In genomic region chr2:237692601-237693079, GRCh38 we compare ENCODE assay signal across 9 cellular contexts.
A peak's percentile ranks its signal among the peaks of the same experiment; 100 is the strongest.
DNase-seq lines count a peak whose midpoint lies in the region; ATAC-seq, FAIRE-seq and TF ChIP-seq lines count a peak whose summit lies in the region.
"Had no signal": no experiment of that assay in that cellular context is flagged by ENCODE, and none has a peak within 500 bp of the region (broad histone marks: within the 10 kb centered on the region; RNA-seq: fewer than 3 reads in every experiment).

No MANE protein-coding gene starts in this region.

- TF ChIP-seq CTCF in NB4 (IDR thresholded peaks at IDR 0.05; ENCODE audit: low read depth, low read length) = no peak
- no peak for TF ChIP-seq CTCF in astrocyte of the spinal cord (IDR thresholded peaks at IDR 0.05; ENCODE audit: low read depth, low read length)
- TF ChIP-seq CTCF in kidney (IDR thresholded peaks at IDR 0.05; ENCODE audit: borderline replicate concordance, extremely low read depth, insufficient read depth) = no peak

- peaks cover 77% of the 10 kb centered on the region for H3K4me1 ChIP-seq in CD8-positive, alpha-beta memory T cell (ENCODE audit: insufficient read depth, low read length)
- H3K4me1 ChIP-seq in kidney (ENCODE audit: control insufficient read depth in 1 of 2, insufficient read depth in 1 of 2, low read depth in 1 of 2, low read length in 2 of 2) = peaks cover 23 to 27% of the 10 kb centered on the region in 2 donors

- in situ Hi-C loops in astrocyte of the spinal cord (cut with HindIII; ENCODE audit: low sequenced_read_pairs) = no loop called here

- no peaks in the 10 kb centered on the region for H3K27me3 ChIP-seq in CD8-positive, alpha-beta memory T cell (ENCODE audit: insufficient read depth, low read length, poor library complexity, severe bottlenecking)

- H3K27me3 Mint-ChIP-seq in CD8-positive, alpha-beta memory T cell = no peaks in the 10 kb centered on the region
- no peaks in the 10 kb centered on the region for H3K27me3 Mint-ChIP-seq in stimulated activated memory B cell treated with anti-CD40 and anti-IgM and Interleukin-4, amounts not matched to agents 10 μg/mL and 1 μg/mL and 100 μg/mL, for 72 hours

- DNase-seq in CD8-positive, alpha-beta memory T cell = peak in 2 of 5 donors; percentile 25 to 40
- DNase-seq in NB4 (ENCODE audit: low read depth) (peak; percentile 62), astrocyte of the spinal cord (ENCODE audit: low read depth, low spot score) (no peak), kidney (peak; percentile 83), OCI-M2 (lab: John Stamatoyannopoulos, UW; ENCODE audit: unreplicated experiment) (no peak)

- peaks cover 77 to 82% (median 81%) of the 10 kb centered on the region in 3 donors for H3K4me1 Mint-ChIP-seq in CD8-positive, alpha-beta memory T cell
- peaks cover 82% of the 10 kb centered on the region for H3K4me1 Mint-ChIP-seq in stimulated activated memory B cell treated with anti-CD40 and anti-IgM and Interleukin-4, amounts not matched to agents 10 μg/mL and 1 μg/mL and 100 μg/mL, for 72 hours

- H3K9me3 ChIP-seq in CD8-positive, alpha-beta memory T cell (ENCODE audit: low read length) = no peaks in the 10 kb centered on the region
- H3K9me3 ChIP-seq in kidney (ENCODE audit: control insufficient read depth in 1 of 2, low read length in 2 of 2) = no peaks in the 10 kb centered on the region

- H3K9ac ChIP-seq in kidney (ENCODE audit: low read length in 2 of 2) = peak overlapping the region; percentile 81 to 88

- peaks cover 0 to 8% (median 0%) of the 10 kb centered on the region in 3 donors for H3K36me3 Mint-ChIP-seq in CD8-positive, alpha-beta memory T cell
- H3K36me3 Mint-ChIP-seq in stimulated activated memory B cell treated with anti-CD40 and anti-IgM and Interleukin-4, amounts not matched to agents 10 μg/mL and 1 μg/mL and 100 μg/mL, for 72 hours = peaks cover 14% of the 10 kb centered on the region

- H3K27ac Mint-ChIP-seq in CD8-positive, alpha-beta memory T cell = peak overlapping the region; percentile 90 to 98 (median 96)
- peak overlapping the region; percentile 95 for H3K27ac Mint-ChIP-seq in stimulated activated memory B cell treated with anti-CD40 and anti-IgM and Interleukin-4, amounts not matched to agents 10 μg/mL and 1 μg/mL and 100 μg/mL, for 72 hours

- H3K27ac ChIP-seq in CD8-positive, alpha-beta memory T cell (ENCODE audit: low read depth, low read length) = peak overlapping the region; percentile 94
- H3K27ac ChIP-seq in kidney (ENCODE audit: low read depth in 2 of 2, low read length in 2 of 2) = peak overlapping the region; percentile 86 to 90

- no peaks in the 10 kb centered on the region for H3K36me3 ChIP-seq in CD8-positive, alpha-beta memory T cell (ENCODE audit: insufficient read depth, low read length)
- H3K36me3 ChIP-seq in kidney (ENCODE audit: control insufficient read depth in 1 of 2, insufficient read depth in 2 of 2, low read length in 2 of 2) = no peaks in the 10 kb centered on the region

- TF ChIP-seq POLR2A in NB4 (IDR thresholded peaks at IDR 0.05; ENCODE audit: extremely low read depth, insufficient read length) = no peak

- POLR2A ChIA-PET in CD8-positive, alpha-beta memory T cell (lab: Charles Lee) = interaction anchor here (0.5 to 6.0 kb wide), 5 partner anchors 8 to 296 kb away, joined by 3 to 56 read pairs (median 6); no protein-coding TSS in a partner anchor

- no peak for FAIRE-seq in kidney (lab: Jason Lieb, UNC)
- FAIRE-seq: TTC549 had no signal

- no peaks in the 10 kb centered on the region for H3K9me3 Mint-ChIP-seq in CD8-positive, alpha-beta memory T cell
- no peaks in the 10 kb centered on the region for H3K9me3 Mint-ChIP-seq in stimulated activated memory B cell treated with anti-CD40 and anti-IgM and Interleukin-4, amounts not matched to agents 10 μg/mL and 1 μg/mL and 100 μg/mL, for 72 hours

- H3K4me3 ChIP-seq in CD8-positive, alpha-beta memory T cell (ENCODE audit: low read length) = peak overlapping the region; percentile 79
- H3K4me3 ChIP-seq in NB4 (ENCODE audit: low read depth, low read length) (peak overlapping the region; percentile 95), astrocyte of the spinal cord (ENCODE audit: low read depth, low read length) (peak overlapping the region; percentile 82), kidney (ENCODE audit: low read length in 2 of 2) (peak overlapping the region; percentile 75 to 77)

- peak; percentile 0 for ATAC-seq in GM21360 (IDR thresholded peaks at IDR 0.05; ENCODE audit: unreplicated experiment)
- ATAC-seq in stimulated activated memory B cell treated with anti-CD40 and anti-IgM and Interleukin-4, amounts not matched to agents 10 μg/mL and 1 μg/mL and 100 μg/mL, for 72 hours = peak; percentile 0
- no peak for ATAC-seq in HG02642 (IDR thresholded peaks at IDR 0.05; ENCODE audit: poor library complexity, unreplicated experiment)

- CTCF ChIA-PET in CD8-positive, alpha-beta memory T cell (lab: Charles Lee) = interaction anchor here (1.6 to 19.9 kb wide), 7 partner anchors 10 to 52 kb away, joined by 3 to 295 read pairs (median 10); no protein-coding TSS in a partner anchor

- peak overlapping the region; percentile 87 to 96 (median 92) for H3K4me3 Mint-ChIP-seq in CD8-positive, alpha-beta memory T cell
- peak overlapping the region; percentile 98 for H3K4me3 Mint-ChIP-seq in stimulated activated memory B cell treated with anti-CD40 and anti-IgM and Interleukin-4, amounts not matched to agents 10 μg/mL and 1 μg/mL and 100 μg/mL, for 72 hours

- intact Hi-C loops in kidney (cut with DNase I) = no loop called here

Comparison
In these comparisons a context has a peak if more than half of its experiments do, and no peak if none do; other contexts are left out.
1. DNase-seq: peak in NB4 (single experiment) and kidney (single experiment); none in astrocyte of the spinal cord (single experiment) and OCI-M2 (single experiment).
2. Peak in every context shown above with its lines, with median percentiles within 50 percentile points of each other: H3K4me3 ChIP-seq.